Comparison of ENCODE assay signal across 1 cellular context in the genomic region with DNA sequence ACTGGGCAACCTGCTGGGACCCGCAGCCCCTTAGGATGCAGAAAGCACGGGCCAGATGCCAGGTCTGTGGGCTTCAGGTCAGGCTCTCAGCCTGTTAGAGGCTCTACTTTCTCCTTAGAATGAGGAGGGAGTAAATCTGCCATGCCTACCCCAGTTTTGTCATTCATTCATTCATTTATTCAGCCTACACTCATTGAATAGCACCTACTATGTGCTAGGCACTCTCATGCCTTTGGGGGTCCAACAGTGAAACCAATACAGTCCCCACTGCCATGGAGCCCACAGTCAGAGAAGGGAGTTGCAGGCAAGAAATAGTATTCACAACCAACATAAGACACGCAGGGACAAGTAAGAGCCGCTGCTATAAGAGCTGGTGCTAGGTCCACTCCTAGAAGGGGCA.
TF ChIP-seq lines count a peak whose summit lies in the region.

No MANE protein-coding gene starts in this region.

TF ChIP-seq in GM23338, 12 proteins besides CTCF, POLR2A, EP300 and RAD21 (continued from another document):
- TF ChIP-seq ZNF114 (CRISPR knock-in tag; IDR thresholded peaks at IDR 0.05) = no peak
- TF ChIP-seq NANOG (IDR thresholded peaks at IDR 0.05; ENCODE audit: borderline replicate concordance) = no peak
